2 cellular contexts compared by ENCODE assay signal in genomic region chr1:145078776-145079370, GRCh38. TPM values are rescaled to one million over a fixed set of nuclear protein-coding genes. Genes with fewer than 3 reads are reported as not detected.
"Had no signal": no experiment of that assay in that cellular context is flagged by ENCODE, and none has a peak within 500 bp of the region (broad histone marks: within the 10 kb centered on the region; RNA-seq: fewer than 3 reads in every experiment).

No MANE protein-coding gene starts in this region.

RNA-seq across cellular contexts. Expression of gene FAM72D, which starts 16.9 kb away (rescaled TPM):
- total RNA-seq: gastrocnemius medialis, mononuclear cell had no signal
